In genomic region chrX:17861496-17862011, GRCh38 we compare ENCODE assay signal across 9 cellular contexts. TPM values are rescaled to one million over a fixed set of nuclear protein-coding genes. Genes with fewer than 3 reads are reported as not detected.
DNase-seq lines count a peak whose midpoint lies in the region; ATAC-seq and TF ChIP-seq lines count a peak whose summit lies in the region.
"Had no signal": no experiment of that assay in that cellular context is flagged by ENCODE, and none has a peak within 500 bp of the region (broad histone marks: within the 10 kb centered on the region; RNA-seq: fewer than 3 reads in every experiment).

No MANE protein-coding gene starts in this region.

- peaks cover 33% of the 10 kb centered on the region for H3K27me3 Mint-ChIP-seq in CD4-positive, CD25-positive, alpha-beta regulatory T cell

- no peaks in the 10 kb centered on the region for H3K4me1 ChIP-seq in CD4-positive, CD25-positive, alpha-beta regulatory T cell (ENCODE audit: control insufficient read depth, insufficient read depth, low read length, poor library complexity, severe bottlenecking)
- no peaks in the 10 kb centered on the region for H3K4me1 ChIP-seq in esophagus (ENCODE audit: control insufficient read depth in 2 of 2, insufficient read depth in 2 of 2, low read length in 1 of 2)

- no peak overlapping the region for H3K27ac Mint-ChIP-seq in CD4-positive, CD25-positive, alpha-beta regulatory T cell

- WGBS in esophagus, 2 donors, result 7 to 36% methylated on average over 8 to 15 of the region's 15 CpGs

- in situ Hi-C loops in KBM-7 (cut with MboI; ENCODE audit: low pct_unique_long_range_greater_than_20kb, low sequenced_read_pairs), result no loop called here

- peaks cover 8% of the 10 kb centered on the region for H3K27me3 ChIP-seq in CD4-positive, CD25-positive, alpha-beta regulatory T cell (ENCODE audit: control insufficient read depth, insufficient read depth, low read length)
- H3K27me3 ChIP-seq in esophagus (ENCODE audit: control insufficient read depth in 1 of 2, insufficient read depth in 2 of 2, low read length in 2 of 2), result no peaks in the 10 kb centered on the region

- no peaks in the 10 kb centered on the region for H3K36me3 ChIP-seq in CD4-positive, CD25-positive, alpha-beta regulatory T cell (ENCODE audit: control insufficient read depth, insufficient read depth, low read length)
- no peaks in the 10 kb centered on the region for H3K36me3 ChIP-seq in esophagus (ENCODE audit: control insufficient read depth in 2 of 2, insufficient read depth in 2 of 2, low read length in 1 of 2)

- no peaks in the 10 kb centered on the region for H3K9me3 ChIP-seq in CD4-positive, CD25-positive, alpha-beta regulatory T cell (ENCODE audit: control insufficient read depth in 2 of 2, low read length in 2 of 2)
- no peaks in the 10 kb centered on the region for H3K9me3 ChIP-seq in esophagus (ENCODE audit: control insufficient read depth in 2 of 2, insufficient read depth in 1 of 2, low read depth in 1 of 2, low read length in 1 of 2)

- peaks cover 0 to 11% (median 0%) of the 10 kb centered on the region in 4 donors for H3K4me1 Mint-ChIP-seq in CD4-positive, CD25-positive, alpha-beta regulatory T cell

- H3K36me3 Mint-ChIP-seq in CD4-positive, CD25-positive, alpha-beta regulatory T cell, result no peaks in the 10 kb centered on the region

- no peak for DNase-seq in CD4-positive, CD25-positive, alpha-beta regulatory T cell
- DNase-seq in KBM-7 (peak; percentile 2), omental fat pad (ENCODE audit: low spot score) (no peak), NCI-H774 (lab: John Stamatoyannopoulos, UW) (no peak), UCSD-AML1 (lab: John Stamatoyannopoulos, UW; ENCODE audit: unreplicated experiment) (no peak), activated gamma-delta T cell treated with Interleukin-2 at 50 U/mL for 16 hours (no peak)
- no peak for DNase-seq in activated CD4-positive, alpha-beta T cell treated with anti-CD3 and anti-CD28 coated beads, Interleukin-2, amount 50 U/mL, for 1 hour

- H3K27ac ChIP-seq in CD4-positive, CD25-positive, alpha-beta regulatory T cell (ENCODE audit: insufficient read depth, low read length, poor library complexity, severe bottlenecking), result no peak overlapping the region
- no peak overlapping the region for H3K27ac ChIP-seq in esophagus (ENCODE audit: low read depth in 2 of 2, low read length in 1 of 2)
- H3K27ac ChIP-seq: HL-60 had no signal

- no peak for TF ChIP-seq CTCF in omental fat pad (IDR thresholded peaks at IDR 0.05)

- no peak for ATAC-seq in CD4-positive, CD25-positive, alpha-beta regulatory T cell (ENCODE audit: low read depth in 2 of 2)
- peak; percentile 25 for ATAC-seq in omental fat pad (ENCODE audit: low FRiP score)

- H3K9me3 Mint-ChIP-seq in CD4-positive, CD25-positive, alpha-beta regulatory T cell, result peaks cover 0 to 2% (median 0%) of the 10 kb centered on the region in 7 donors

- peak overlapping the region; percentile 10 to 74 (median 60) for H3K4me3 Mint-ChIP-seq in CD4-positive, CD25-positive, alpha-beta regulatory T cell

- H3K4me3 ChIP-seq in CD4-positive, CD25-positive, alpha-beta regulatory T cell (ENCODE audit: low read depth, low read length), result no peak overlapping the region
- H3K4me3 ChIP-seq in esophagus (ENCODE audit: low read depth in 1 of 2, low read length in 2 of 2), result peak overlapping the region; percentile 54

RNA-seq across cellular contexts. Expression of gene RAI2, which starts 0.5 kb away (rescaled TPM):
- 0.15 TPM for total RNA-seq in CD4-positive, CD25-positive, alpha-beta regulatory T cell
- under 1 TPM; 0.27 to 0.68 (median 0.36) TPM for polyA plus RNA-seq in CD4-positive, CD25-positive, alpha-beta regulatory T cell
- polyA plus RNA-seq in esophagus, result 1 to 10 TPM; 3.9 to 7.0 TPM
- 10 to 100 TPM; 15.5 to 25.9 (median 23.1) TPM for total RNA-seq in omental fat pad

Comparison
In these comparisons a context has a peak if more than half of its experiments do, and no peak if none do; other contexts are left out.
1. RNA of gene RAI2, which starts 0.5 kb away (total RNA-seq): 15.5 to 25.9 TPM in omental fat pad; 0.15 TPM in CD4-positive, CD25-positive, alpha-beta regulatory T cell (single experiment); every median in the first group is over 10 times any median in the second.